ENCODE assay signal across 10 cellular contexts in genomic region chr12:57151741-57152407, GRCh38. TPM values are rescaled to one million over a fixed set of nuclear protein-coding genes. Genes with fewer than 3 reads are reported as not detected.
DNase-seq lines count a peak whose midpoint lies in the region; ATAC-seq and TF ChIP-seq lines count a peak whose summit lies in the region.
"Had no signal": no experiment of that assay in that cellular context is flagged by ENCODE, and none has a peak within 500 bp of the region (broad histone marks: within the 10 kb centered on the region; RNA-seq: fewer than 3 reads in every experiment).

No MANE protein-coding gene starts in this region.

- H3K9ac ChIP-seq in fibroblast of lung (ENCODE audit: insufficient read depth, low read length) = peak overlapping the region; percentile 11

- H3K27me3 Mint-ChIP-seq in progenitor cell of endocrine pancreas = no peaks in the 10 kb centered on the region

- no peaks in the 10 kb centered on the region for H3K27me3 ChIP-seq in fibroblast of lung (ENCODE audit: control insufficient read depth, insufficient read depth, low read length)

- peak overlapping the region in 1 of 4 experiments; percentile 20 for H3K4me3 ChIP-seq in fibroblast of lung (replicated peaks in 1 of 4; ENCODE audit: control extremely low read depth in 1 of 4, insufficient read depth in 1 of 4, low read depth in 3 of 4, low read length in 4 of 4)

- peak in 1 of 2 donors; percentile 11 for TF ChIP-seq CTCF in fibroblast of lung (conservative IDR thresholded peaks at IDR 0.05 in 1 of 2, IDR thresholded peaks at IDR 0.05 in 1 of 2; ENCODE audit: low read depth in 1 of 2, low read length in 2 of 2)
- TF ChIP-seq CTCF in progenitor cell of endocrine pancreas (IDR thresholded peaks at IDR 0.05; ENCODE audit: unreplicated experiment) = no peak

- peaks cover 15% of the 10 kb centered on the region for H3K36me3 Mint-ChIP-seq in progenitor cell of endocrine pancreas (ENCODE audit: insufficient read depth)

- no peak overlapping the region for H3K4me3 Mint-ChIP-seq in progenitor cell of endocrine pancreas (ENCODE audit: low read depth)

- H4K20me1 ChIP-seq in fibroblast of lung (ENCODE audit: control insufficient read depth, extremely low read depth, insufficient read depth, low read length) = no peaks in the 10 kb centered on the region

- DNase-seq in Ammon's horn (ENCODE audit: low spot score) (peak; percentile 52), fibroblast of lung (ENCODE audit: low read depth in 2 of 2) (peak; percentile 74 to 79), progenitor cell of endocrine pancreas (ENCODE audit: low spot score, unreplicated experiment) (no peak), SKM-1 (lab: John Stamatoyannopoulos, UW; ENCODE audit: unreplicated experiment) (no peak)
- no peak for DNase-seq in stimulated activated CD4-positive, alpha-beta T cell treated with anti-CD3 and anti-CD28 coated beads, Interleukin-4, amount 100 ng/mL, for 1 hour
- DNase-seq: SIG-M5; stimulated activated CD4-positive, alpha-beta T cell treated with anti-CD3 and anti-CD28 coated beads, Interleukin-2, amount 100 ng/mL, for 24 hours had no signal

- no peaks in the 10 kb centered on the region for H3K9me3 ChIP-seq in fibroblast of lung (ENCODE audit: control insufficient read depth, insufficient read depth, low read depth, low read length)

- H3K36me3 ChIP-seq in fibroblast of lung (ENCODE audit: control insufficient read depth, insufficient read depth, low read length) = peaks cover 39% of the 10 kb centered on the region

- ATAC-seq in SK-N-SH treated with all-trans-retinoic acid at 6 μM for 48 hours (peak; percentile 90), GM21619 (IDR thresholded peaks at IDR 0.05; ENCODE audit: unreplicated experiment) (no peak), GM18861 (IDR thresholded peaks at IDR 0.05; ENCODE audit: unreplicated experiment) (no peak)

- H2AFZ ChIP-seq in fibroblast of lung (ENCODE audit: low read length) = no peak overlapping the region

- H3K27ac ChIP-seq in fibroblast of lung (ENCODE audit: insufficient read depth, low read length) = peak overlapping the region; percentile 94

- no peaks in the 10 kb centered on the region for H3K9me3 Mint-ChIP-seq in progenitor cell of endocrine pancreas (ENCODE audit: low read depth)

- peak overlapping the region; percentile 76 for H3K4me2 ChIP-seq in fibroblast of lung (ENCODE audit: extremely low read depth, insufficient read depth, low read length)

- H3K27ac Mint-ChIP-seq in progenitor cell of endocrine pancreas = peak overlapping the region; percentile 52

- peaks cover 32% of the 10 kb centered on the region for H3K4me1 Mint-ChIP-seq in progenitor cell of endocrine pancreas (ENCODE audit: low read depth)

- peaks cover 33% of the 10 kb centered on the region for H3K79me2 ChIP-seq in fibroblast of lung (ENCODE audit: control insufficient read depth, insufficient read depth, low read length)

- H3K4me1 ChIP-seq in fibroblast of lung (ENCODE audit: control insufficient read depth, extremely low read depth, insufficient read depth, low read length) = peaks cover 60% of the 10 kb centered on the region

TF ChIP-seq in SK-N-SH treated with all-trans-retinoic acid at 6 μM for 48 hours, 23 proteins besides CTCF, POLR2A, EP300 and RAD21:
- TF ChIP-seq CSDC2 (CRISPR knock-in tag; IDR thresholded peaks at IDR 0.05) (no peak), ZNF8 (CRISPR knock-in tag; IDR thresholded peaks at IDR 0.05) (no peak), ARNTL (CRISPR knock-in tag; IDR thresholded peaks at IDR 0.05; ENCODE audit: borderline replicate concordance, low read depth) (no peak), ESRRG (CRISPR knock-in tag; IDR thresholded peaks at IDR 0.05) (0 out of 2 replicates have a peak, but pooled peaks have one; percentile 13)

RNA-seq across cellular contexts. Expression of gene LRP1-AS, which starts 4.5 kb away (rescaled TPM):
- total RNA-seq in fibroblast of lung (not detected in 2 replicates), progenitor cell of endocrine pancreas (not detected in 2 replicates)
- not detected in 2 replicates for polyA plus RNA-seq in fibroblast of lung
- polyA plus RNA-seq in fibroblast of lung (2012) = not detected in 2 replicates
- not detected in 2 replicates for polyA minus RNA-seq in fibroblast of lung (ENCODE audit: low replicate concordance)

RNA-seq across cellular contexts. Expression of gene LRP1, which starts 23.6 kb away (rescaled TPM):
- total RNA-seq in fibroblast of lung (377 and 464 TPM in 2 replicates), progenitor cell of endocrine pancreas (93.4 and 95.7 TPM in 2 replicates)
- polyA plus RNA-seq in fibroblast of lung = 92.2 and 96.9 TPM in 2 replicates
- 209 and 246 TPM in 2 replicates for polyA plus RNA-seq in fibroblast of lung (2012)
- 1,375 and 1,576 TPM in 2 replicates for polyA minus RNA-seq in fibroblast of lung (ENCODE audit: low replicate concordance)

RNA-seq across cellular contexts. Expression of gene STAT6, which starts 40.7 kb away (rescaled TPM):
- total RNA-seq in fibroblast of lung (90.4 and 103 TPM in 2 replicates), progenitor cell of endocrine pancreas (130 and 136 TPM in 2 replicates)
- polyA plus RNA-seq in fibroblast of lung = 116 and 123 TPM in 2 replicates
- 99.4 and 116 TPM in 2 replicates for polyA plus RNA-seq in fibroblast of lung (2012)
- 235 and 253 TPM in 2 replicates for polyA minus RNA-seq in fibroblast of lung (ENCODE audit: low replicate concordance)

Comparison
In these comparisons a context has a peak if more than half of its experiments do, and no peak if none do; other contexts are left out.
1. DNase-seq: peak in Ammon's horn (single experiment) and fibroblast of lung (2 of 2); none in progenitor cell of endocrine pancreas (single experiment), SKM-1 (single experiment) and stimulated activated CD4-positive, alpha-beta T cell treated with anti-CD3 and anti-CD28 coated beads, Interleukin-4, amount 100 ng/mL, for 1 hour (single experiment).